Comparison of ENCODE assay signal across 8 cellular contexts in genomic region chr9:65675589-65676021, GRCh38. TPM values are rescaled to one million over a fixed set of nuclear protein-coding genes. Genes with fewer than 3 reads are reported as not detected.
DNase-seq lines count a peak whose midpoint lies in the region; TF ChIP-seq lines count a peak whose summit lies in the region.
"Not testable (repeated sequence)": the region's sequence is repeated elsewhere in the genome, so short reads cannot be mapped to it uniquely, and the experiment has no call there.

Gene ZNG1E (plus strand): TSS chr9:65675928. CDS start chr9:65675977, 49 bp downstream.

- not testable (repeated sequence) for H3K9me3 ChIP-seq in skeletal muscle satellite cell (replicated peaks; ENCODE audit: low read length); suprapubic skin

- H3K36me3 ChIP-seq in GM06990 (ENCODE audit: control insufficient read depth, insufficient read depth, low read length); skeletal muscle satellite cell (ENCODE audit: insufficient read depth, low read length); suprapubic skin: not testable (repeated sequence)

- not testable (repeated sequence) for TF ChIP-seq CTCF in GM06990 (IDR thresholded peaks at IDR 0.05; ENCODE audit: insufficient read depth, low read length, poor library complexity, severe bottlenecking); astrocyte of the cerebellum (IDR thresholded peaks at IDR 0.05; ENCODE audit: low read depth, low read length, missing control alignments); fibroblast of villous mesenchyme (IDR thresholded peaks at IDR 0.05; ENCODE audit: insufficient read depth, low read depth, low read length); suprapubic skin (IDR thresholded peaks at IDR 0.05)

- not testable (repeated sequence) for H3K27me3 ChIP-seq in GM06990 (replicated peaks; ENCODE audit: control insufficient read depth, insufficient read depth, low read length); skeletal muscle satellite cell (ENCODE audit: control insufficient read depth, insufficient read depth, low read length); suprapubic skin

- H3K27ac ChIP-seq in suprapubic skin = not testable (repeated sequence)

- peak within 1 kb of the TSS; percentile 62 for H3K4me3 ChIP-seq in GM06990 (replicated peaks; ENCODE audit: low read depth, low read length)
- H3K4me3 ChIP-seq in astrocyte of the cerebellum (ENCODE audit: low read depth, low read length) = peak within 1 kb of the TSS; percentile 45
- H3K4me3 ChIP-seq in fibroblast of villous mesenchyme (ENCODE audit: low read depth, low read length) = peak within 1 kb of the TSS; percentile 62
- peak within 1 kb of the TSS; percentile 78 for H3K4me3 ChIP-seq in skeletal muscle satellite cell (ENCODE audit: low read length)
- peak within 1 kb of the TSS; percentile 43 for H3K4me3 ChIP-seq in suprapubic skin

- TF ChIP-seq EP300 in suprapubic skin (IDR thresholded peaks at IDR 0.05) = not testable (repeated sequence)

- in situ Hi-C loops in astrocyte of the cerebellum (cut with HindIII; ENCODE audit: low sequenced_read_pairs) = not testable (repeated sequence)

- H3K4me1 ChIP-seq in skeletal muscle satellite cell (ENCODE audit: control insufficient read depth, insufficient read depth, low read length); suprapubic skin: not testable (repeated sequence)

- WGBS in suprapubic skin = no CpG with 5 or more reads among the region's 33 CpGs

- DNase-seq in GM06990 (ENCODE audit: extremely low read depth, insufficient read length) (peak; percentile 30), NAMALWA (ENCODE audit: low spot score) (peak; percentile 35), astrocyte of the cerebellum (ENCODE audit: low read depth) (peak; percentile 0), fibroblast of villous mesenchyme (ENCODE audit: low read depth) (peak; percentile 9), medulla oblongata (ENCODE audit: extremely low spot score) (peak; percentile 11), suprapubic skin (ENCODE audit: low spot score in 2 of 2) (peak; percentile 69 to 76)
- DNase-seq in activated CD4-positive, alpha-beta T cell treated with anti-CD3 and anti-CD28 coated beads, Interleukin-2, amount 50 U/mL, for 24 hours (ENCODE audit: low read depth in 1 of 2, low spot score in 1 of 2) = peak; percentile 12 to 33

- H3K4me2 ChIP-seq in skeletal muscle satellite cell (ENCODE audit: low read length) = peak within 1 kb of the TSS; percentile 87

- H3K9ac ChIP-seq in skeletal muscle satellite cell (ENCODE audit: low read depth, low read length) = peak within 1 kb of the TSS; percentile 66

- TF ChIP-seq POLR2A in suprapubic skin (IDR thresholded peaks at IDR 0.05) = not testable (repeated sequence)

RNA-seq across cellular contexts. Expression of gene ZNG1E, which starts in this region (rescaled TPM):
- 28.3 and 32.8 TPM in 2 replicates for total RNA-seq in fibroblast of villous mesenchyme
- 33.9 and 35.0 TPM in 2 replicates for total RNA-seq in skeletal muscle satellite cell (2012; rRNA removed)
- 100 to 1,000 TPM in 1 of 4 donors, 10 to 100 TPM in 3; 36.1 to 122 (median 39.9) TPM for total RNA-seq in suprapubic skin

Comparison
In these comparisons a context has a peak if more than half of its experiments do, and no peak if none do; other contexts are left out.
1. DNase-seq: peak in every context shown above with its lines; median percentile 72 in suprapubic skin; 35 in NAMALWA; 30 in GM06990; 22 in activated CD4-positive, alpha-beta T cell treated with anti-CD3 and anti-CD28 coated beads, Interleukin-2, amount 50 U/mL, for 24 hours; 11 in medulla oblongata; 9 in fibroblast of villous mesenchyme; 0 in astrocyte of the cerebellum.